Comparison of ENCODE assay signal across 12 cellular contexts in the genomic region with DNA sequence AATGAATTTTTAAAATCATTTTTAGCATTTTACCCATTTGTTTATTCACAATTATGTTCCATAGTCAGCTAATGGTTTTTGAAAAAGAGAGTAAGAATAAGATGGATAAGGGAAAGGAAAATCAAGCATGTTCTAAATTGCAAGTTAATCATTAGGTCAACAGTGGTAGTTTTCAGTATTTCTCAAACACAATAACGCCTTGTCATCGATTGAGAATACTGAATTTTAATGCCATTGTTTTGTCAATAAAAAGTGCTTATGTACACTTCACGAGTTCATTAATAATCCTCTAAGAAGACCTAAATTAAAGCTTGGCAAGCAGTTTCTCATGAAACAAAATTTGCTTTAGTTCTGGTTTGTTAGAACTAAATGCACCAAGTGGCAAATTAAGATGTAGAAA.
DNase-seq lines count a peak whose midpoint lies in the region; ATAC-seq, FAIRE-seq and TF ChIP-seq lines count a peak whose summit lies in the region.
"Had no signal": no experiment of that assay in that cellular context is flagged by ENCODE, and none has a peak within 500 bp of the region (broad histone marks: within the 10 kb centered on the region; RNA-seq: fewer than 3 reads in every experiment).

No MANE protein-coding gene starts in this region.

- H3K4me2 ChIP-seq in GM23248 (ENCODE audit: unreplicated experiment) (peak overlapping the region; percentile 39), IMR-90 (ENCODE audit: low read depth, low read length) (peak overlapping the region; percentile 2; the same call in 1 of the 2 replicates), astrocyte (ENCODE audit: low read length) (peak overlapping the region; percentile 19)

- H3K27me3 ChIP-seq in GM23248 (replicated peaks; ENCODE audit: insufficient read depth), result no peaks in the 10 kb centered on the region
- no peaks in the 10 kb centered on the region for H3K27me3 ChIP-seq in IMR-90 (ENCODE audit: control insufficient read depth, insufficient read depth, low read length)
- no peaks in the 10 kb centered on the region for H3K27me3 ChIP-seq in astrocyte (ENCODE audit: insufficient read depth, low read length)
- no peaks in the 10 kb centered on the region for H3K27me3 ChIP-seq in CD8-positive, alpha-beta memory T cell (ENCODE audit: insufficient read depth, low read length, poor library complexity, severe bottlenecking)
- H3K27me3 ChIP-seq: BLaER1 treated with 17β-estradiol and CSF1 and Interleukin-3, amounts not matched to agents 10 nM and 100 nM had no signal

- no peaks in the 10 kb centered on the region for H3K9me2 ChIP-seq in GM23248 (ENCODE audit: insufficient read depth)

- H3K27me3 Mint-ChIP-seq in astrocyte (ENCODE audit: low read depth, unreplicated experiment), result no peaks in the 10 kb centered on the region
- H3K27me3 Mint-ChIP-seq in progenitor cell of endocrine pancreas, result no peaks in the 10 kb centered on the region
- H3K27me3 Mint-ChIP-seq in CD8-positive, alpha-beta memory T cell, result no peaks in the 10 kb centered on the region
- H3K27me3 Mint-ChIP-seq: CD4-positive, CD25-positive, alpha-beta regulatory T cell had no signal

- H3K79me2 ChIP-seq in GM23248 (ENCODE audit: insufficient read depth) (peaks cover 27% of the 10 kb centered on the region; the same call in 1 of the 2 replicates), astrocyte (ENCODE audit: insufficient read depth, low read length) (peaks cover 10% of the 10 kb centered on the region)

- peaks cover 3% of the 10 kb centered on the region; the same call in 1 of the 2 replicates for H3K9me1 ChIP-seq in IMR-90 (ENCODE audit: insufficient read depth, low read length)

- peaks cover 14% of the 10 kb centered on the region for H3F3A ChIP-seq in GM23248 (ENCODE audit: insufficient read depth)

- no peak overlapping the region for H4K91ac ChIP-seq in IMR-90 (ENCODE audit: insufficient read depth, low read depth, low read length)

- H3K36me3 Mint-ChIP-seq in astrocyte (ENCODE audit: low read depth, unreplicated experiment) (peaks cover 12% of the 10 kb centered on the region), progenitor cell of endocrine pancreas (ENCODE audit: insufficient read depth) (peaks cover 5% of the 10 kb centered on the region)
- H3K36me3 Mint-ChIP-seq in CD8-positive, alpha-beta memory T cell, result peaks cover 3 to 6% (median 3%) of the 10 kb centered on the region in 3 donors
- H3K36me3 Mint-ChIP-seq: CD4-positive, CD25-positive, alpha-beta regulatory T cell had no signal

- CTCF ChIA-PET in IMR-90 (lab: Yijun Ruan, JAX), result interaction anchor here (1.8 kb wide), 1 partner anchor 132 kb away, joined by 7 read pairs; no protein-coding TSS in a partner anchor
- CTCF ChIA-PET in CD8-positive, alpha-beta memory T cell (lab: Charles Lee), result interaction anchor here (1.5 kb wide), 2 partner anchors 13 to 155 kb away, joined by 3 to 4 read pairs; no protein-coding TSS in a partner anchor

- peak overlapping the region; percentile 78 for H2BK5ac ChIP-seq in IMR-90 (ENCODE audit: low read depth, low read length, poor library complexity, severe bottlenecking)

- H3K27ac Mint-ChIP-seq in astrocyte (ENCODE audit: unreplicated experiment) (no peak overlapping the region), progenitor cell of endocrine pancreas (peak overlapping the region; percentile 85)
- no peak overlapping the region for H3K27ac Mint-ChIP-seq in CD8-positive, alpha-beta memory T cell
- H3K27ac Mint-ChIP-seq: CD4-positive, CD25-positive, alpha-beta regulatory T cell had no signal

- H3K23ac ChIP-seq in IMR-90 (ENCODE audit: low read depth, low read length), result peak overlapping the region; percentile 80; the same call in 1 of the 2 replicates

- no peak overlapping the region for H2AK5ac ChIP-seq in IMR-90 (ENCODE audit: low read depth, low read length)

- H3K27ac ChIP-seq in GM23248, result no peak overlapping the region
- H3K27ac ChIP-seq in IMR-90 (ENCODE audit: insufficient read depth, low read length), result no peak overlapping the region
- no peak overlapping the region for H3K27ac ChIP-seq in astrocyte (ENCODE audit: low read depth, low read length)
- no peak overlapping the region for H3K27ac ChIP-seq in CD8-positive, alpha-beta memory T cell (ENCODE audit: low read depth, low read length)

- dilution Hi-C loops in IMR-90 (cut with HindIII; ENCODE audit: low sequenced_read_pairs, unreplicated experiment), result no loop called here

- BruUV-seq in IMR-90 (replicated peaks; lab: Mats Ljungman, UMichigan), result no TSS peak

- in situ Hi-C loops in GM23248 (cut with MboI) (loop anchor here (5.0 kb wide), 1 partner anchor 150 kb away; no protein-coding TSS in a partner anchor), IMR-90 (cut with MboI; ENCODE audit: low sequenced_read_pairs) (loop anchor here (25.0 kb wide), 1 partner anchor 730 kb away; no protein-coding TSS in a partner anchor)

- H3K4me3 Mint-ChIP-seq in astrocyte (ENCODE audit: unreplicated experiment), result no peak overlapping the region
- no peak overlapping the region for H3K4me3 Mint-ChIP-seq in progenitor cell of endocrine pancreas (ENCODE audit: low read depth)
- H3K4me3 Mint-ChIP-seq in CD8-positive, alpha-beta memory T cell, result no peak overlapping the region
- H3K4me3 Mint-ChIP-seq: CD4-positive, CD25-positive, alpha-beta regulatory T cell had no signal

- intact Hi-C loops in IMR-90 (cut with micrococcal nuclease), result no loop called here

- DNase-seq in GM23248, result no peak
- DNase-seq in IMR-90, result no peak
- DNase-seq in astrocyte (ENCODE audit: low read depth), result no peak
- no peak for DNase-seq in progenitor cell of endocrine pancreas (ENCODE audit: low spot score, unreplicated experiment)
- no peak for DNase-seq in CD8-positive, alpha-beta memory T cell
- no peak for DNase-seq in NCI-H446 treated with DMSO at 0.1 percent for 48 hours (lab: John Stamatoyannopoulos, UW)
- no peak for DNase-seq in inferior parietal cortex (ENCODE audit: extremely low spot score)
- DNase-seq: Calu3; CD4-positive, CD25-positive, alpha-beta regulatory T cell; DMS 273 treated with DMSO at 0.1 percent for 48 hours; H7 had no signal

- H4K5ac ChIP-seq in IMR-90 (ENCODE audit: low read depth, low read length), result peak overlapping the region; percentile 67; the same call in 1 of the 2 replicates

- no peak overlapping the region for H2AK9ac ChIP-seq in IMR-90 (replicated peaks; ENCODE audit: low read depth, low read length, poor library complexity)

- TF ChIP-seq CTCF in IMR-90 (conservative IDR thresholded peaks at IDR 0.05; ENCODE audit: low read depth, low read length) (no peak), astrocyte (IDR thresholded peaks at IDR 0.05; ENCODE audit: insufficient read depth, low read depth, low read length) (no peak), progenitor cell of endocrine pancreas (IDR thresholded peaks at IDR 0.05; ENCODE audit: unreplicated experiment) (no peak)

- H2BK15ac ChIP-seq in IMR-90 (ENCODE audit: low read depth, low read length), result peak overlapping the region; percentile 11; the same call in 1 of the 3 replicates

- H3K4me1 ChIP-seq in GM23248 (ENCODE audit: insufficient read depth) (peaks cover 28% of the 10 kb centered on the region), IMR-90 (ENCODE audit: control insufficient read depth, insufficient read depth, low read length) (peaks cover 22% of the 10 kb centered on the region), astrocyte (ENCODE audit: insufficient read depth, low read length) (peaks cover 6% of the 10 kb centered on the region)
- H3K4me1 ChIP-seq in CD8-positive, alpha-beta memory T cell (ENCODE audit: insufficient read depth, low read length), result peaks cover 10% of the 10 kb centered on the region

- H3K56ac ChIP-seq in IMR-90 (ENCODE audit: extremely low read depth, insufficient read depth, low read length), result no peak overlapping the region

- H3K4me1 Mint-ChIP-seq in astrocyte (ENCODE audit: low read depth, unreplicated experiment) (peaks cover 37% of the 10 kb centered on the region), progenitor cell of endocrine pancreas (ENCODE audit: low read depth) (peaks cover 52% of the 10 kb centered on the region)
- H3K4me1 Mint-ChIP-seq in CD8-positive, alpha-beta memory T cell, result peaks cover 18 to 21% (median 20%) of the 10 kb centered on the region in 3 donors

- peaks cover 19 to 51% of the 10 kb centered on the region in 2 experiments for H3K79me1 ChIP-seq in IMR-90 (ENCODE audit: low read depth in 1 of 2, low read length in 2 of 2)

- H3K14ac ChIP-seq in IMR-90 (replicated peaks; ENCODE audit: low read depth, low read length), result no peak overlapping the region; the same call in 1 of the 2 replicates

- 81 to 86% methylated on average over 3 of the region's 3 CpGs for WGBS in GM23248 (ENCODE audit: low coverage in 1 of 2, low lambda C conversion rate in 2 of 2, missing lambda C conversion rate in 2 of 2), 2 experiments
- no CpG with 5 or more reads among the region's 3 CpGs for WGBS in IMR-90 (ENCODE audit: extremely low coverage in 2 of 2, insufficient read length in 1 of 2), 2 experiments

- H3K9me3 ChIP-seq in GM23248 (ENCODE audit: low read depth) (no peaks in the 10 kb centered on the region), IMR-90 (ENCODE audit: control insufficient read depth, insufficient read depth, low read length) (no peaks in the 10 kb centered on the region), astrocyte (ENCODE audit: insufficient read depth, low read depth, low read length) (no peaks in the 10 kb centered on the region)
- no peaks in the 10 kb centered on the region for H3K9me3 ChIP-seq in CD8-positive, alpha-beta memory T cell (ENCODE audit: low read length)
- H3K9me3 ChIP-seq: BLaER1 treated with 17β-estradiol and CSF1 and Interleukin-3, amounts not matched to agents 10 nM and 100 nM had no signal

- peak overlapping the region; percentile 67 for H2BK120ac ChIP-seq in IMR-90 (ENCODE audit: low read depth, low read length)

- H3K36me3 ChIP-seq in GM23248 (ENCODE audit: low read depth) (no peaks in the 10 kb centered on the region), IMR-90 (ENCODE audit: control insufficient read depth, insufficient read depth, low read length) (no peaks in the 10 kb centered on the region), astrocyte (ENCODE audit: insufficient read depth, low read length) (no peaks in the 10 kb centered on the region)
- H3K36me3 ChIP-seq in CD8-positive, alpha-beta memory T cell (ENCODE audit: insufficient read depth, low read length), result no peaks in the 10 kb centered on the region
- H3K36me3 ChIP-seq: BLaER1 treated with 17β-estradiol and CSF1 and Interleukin-3, amounts not matched to agents 10 nM and 100 nM had no signal

- no peaks in the 10 kb centered on the region for H4K20me1 ChIP-seq in GM23248 (ENCODE audit: insufficient read depth)
- H4K20me1 ChIP-seq in IMR-90 (ENCODE audit: insufficient read depth, low read length), result peaks cover 3% of the 10 kb centered on the region; the same call in 1 of the 2 replicates
- H4K20me1 ChIP-seq in astrocyte (ENCODE audit: insufficient read depth, low read length), result peaks cover 10% of the 10 kb centered on the region

- H3K9ac ChIP-seq in GM23248, result no peak overlapping the region
- no peak overlapping the region for H3K9ac ChIP-seq in IMR-90 (ENCODE audit: low read depth, low read length)
- no peak overlapping the region for H3K9ac ChIP-seq in astrocyte (ENCODE audit: low read length)
- H3K9ac ChIP-seq: BLaER1 treated with 17β-estradiol and CSF1 and Interleukin-3, amounts not matched to agents 10 nM and 100 nM had no signal

- ATAC-seq in IMR-90 (ENCODE audit: low read depth), result no peak

- peak overlapping the region in 1 of 2 experiments; percentile 22; a peak in 3 of 4 replicates for H4K8ac ChIP-seq in IMR-90 (ENCODE audit: low read depth in 2 of 2, low read length in 2 of 2)

- no peak for TF ChIP-seq POLR2A in IMR-90 (IDR thresholded peaks at IDR 0.05; ENCODE audit: low read depth, low read length)

- peak overlapping the region; percentile 52; the same call in 1 of the 2 replicates for H2BK20ac ChIP-seq in IMR-90 (ENCODE audit: low read depth, low read length)

- no peak for FAIRE-seq in astrocyte (lab: Jason Lieb, UNC)

- H3K4me3 ChIP-seq in GM23248 (no peak overlapping the region), IMR-90 (ENCODE audit: insufficient read depth, low read depth, low read length) (no peak overlapping the region), astrocyte (ENCODE audit: insufficient read depth, low read depth, low read length) (no peak overlapping the region)
- H3K4me3 ChIP-seq in CD8-positive, alpha-beta memory T cell (ENCODE audit: low read length), result no peak overlapping the region
- H3K4me3 ChIP-seq: BLaER1 treated with 17β-estradiol and CSF1 and Interleukin-3, amounts not matched to agents 10 nM and 100 nM had no signal

- peak overlapping the region; percentile 38; the same call in 1 of the 2 replicates for H3K4ac ChIP-seq in IMR-90 (ENCODE audit: low read depth, low read length)

- no peaks in the 10 kb centered on the region for H3K9me3 Mint-ChIP-seq in astrocyte (ENCODE audit: unreplicated experiment)
- H3K9me3 Mint-ChIP-seq in progenitor cell of endocrine pancreas (ENCODE audit: low read depth), result no peaks in the 10 kb centered on the region
- H3K9me3 Mint-ChIP-seq in CD8-positive, alpha-beta memory T cell, result no peaks in the 10 kb centered on the region

- no peak for TF ChIP-seq RAD21 in IMR-90 (IDR thresholded peaks at IDR 0.05; ENCODE audit: low read length)

- H2AFZ ChIP-seq in GM23248, result no peak overlapping the region
- no peak overlapping the region for H2AFZ ChIP-seq in IMR-90 (replicated peaks; ENCODE audit: low read length, poor library complexity)
- H2AFZ ChIP-seq in astrocyte (ENCODE audit: low read depth, low read length), result no peak overlapping the region

- POLR2A ChIA-PET in IMR-90 (lab: Charles Lee; ENCODE audit: unreplicated experiment), result no interaction called here
- POLR2A ChIA-PET in CD8-positive, alpha-beta memory T cell (lab: Charles Lee), result no interaction called here

- peak overlapping the region; percentile 92; the same call in 1 of the 2 replicates for H3K18ac ChIP-seq in IMR-90 (ENCODE audit: low read depth, low read length)
